In genomic region chr19:7979011-7979410, GRCh38 we compare ENCODE assay signal across 17 cellular contexts. TPM values are rescaled to one million over a fixed set of nuclear protein-coding genes. Genes with fewer than 3 reads are reported as not detected.
"Had no signal": no experiment of that assay in that cellular context is flagged by ENCODE, and none has a peak within 500 bp of the region (broad histone marks: within the 10 kb centered on the region; RNA-seq: fewer than 3 reads in every experiment).

No MANE protein-coding gene starts in this region.

- FAIRE-seq: endothelial cell of umbilical vein, frontal cortex, TTC549 had no signal

- H3K4me3 ChIP-seq: body of pancreas, left ventricle myocardium inferior, sigmoid colon had no signal

- ATAC-seq: activated CD8-positive, alpha-beta T cell treated with anti-CD3 and anti-CD28 coated beads, Interleukin-2, amount 10 ng/mL, durations not matched to agents 7 days and 5 days; body of pancreas had no signal

- H3K27me3 ChIP-seq: body of pancreas, sigmoid colon had no signal

- H3K4me1 ChIP-seq: body of pancreas had no signal

- H3K9me3 ChIP-seq: body of pancreas, left ventricle myocardium inferior, sigmoid colon had no signal

- DNase-seq: activated CD4-positive, alpha-beta T cell treated with anti-CD3 and anti-CD28 coated beads, Interleukin-2, amount 10 ng/mL, durations not matched to agents 24 days and 14 days; activated CD4-positive, CD25-positive, alpha-beta regulatory T cell; activated CD8-positive, alpha-beta memory T cell treated with anti-CD3 and anti-CD28 coated beads, Interleukin-2, amount 50 U/mL, for 4 hours; activated CD8-positive, alpha-beta T cell treated with anti-CD3 and anti-CD28 coated beads, Interleukin-2, amount 10 ng/mL, durations not matched to agents 7 days and 5 days; activated naive CD8-positive, alpha-beta T cell treated with anti-CD3 and anti-CD28 coated beads for 36 hours; amygdala; body of pancreas; central memory CD4-positive, alpha-beta T cell; effector CD8-positive, alpha-beta T cell; left ventricle myocardium inferior; sigmoid colon; stimulated activated CD4-positive, alpha-beta T cell treated with anti-CD3 and anti-CD28 coated beads, Interleukin-12 subunit alpha, Interleukin-12 subunit beta, amount 100 ng/mL, for 4 hours; stimulated activated CD4-positive, alpha-beta T cell treated with anti-CD3 and anti-CD28 coated beads, Interleukin-2, amount 100 ng/mL, for 24 hours had no signal

- H3K27ac ChIP-seq: body of pancreas, left ventricle myocardium inferior had no signal

RNA-seq across cellular contexts. Expression of gene CTXN1, which starts 53.1 kb away (rescaled TPM):
- total RNA-seq: T-helper 2 cell treated with Interferon-gamma antibody and Interleukin-4, amounts not matched to agents 100 ng/mL and 5 ng/mL, for 36 hours had no signal
